Comparison of ENCODE assay signal across 1 cellular context in the genomic region with DNA sequence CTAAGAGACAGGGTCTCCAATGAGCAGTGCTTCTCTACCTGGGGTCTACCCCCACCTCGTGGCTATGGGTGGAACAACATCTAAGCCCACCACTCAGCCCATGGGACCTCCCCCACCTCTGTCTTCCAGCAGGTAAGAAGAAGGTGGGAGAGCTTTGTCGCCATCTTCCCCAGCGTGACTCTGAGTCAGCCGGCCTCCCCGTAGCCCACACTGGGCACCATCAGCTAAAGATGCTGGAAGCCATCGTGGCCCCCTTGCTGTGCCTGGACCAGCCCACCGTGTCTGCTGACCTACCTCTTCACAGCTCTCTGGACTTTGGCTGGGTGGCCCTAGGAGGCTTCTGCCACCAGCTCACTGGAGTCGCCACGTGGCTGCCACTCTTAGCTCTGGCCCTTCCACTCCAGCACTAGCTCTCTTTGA.
TF ChIP-seq lines count a peak whose summit lies in the region.

No MANE protein-coding gene starts in this region.

TF ChIP-seq in K562, 482 proteins besides CTCF, POLR2A, EP300 and RAD21 (continued from another document and continues in another):
- TF ChIP-seq, protein P1, sequence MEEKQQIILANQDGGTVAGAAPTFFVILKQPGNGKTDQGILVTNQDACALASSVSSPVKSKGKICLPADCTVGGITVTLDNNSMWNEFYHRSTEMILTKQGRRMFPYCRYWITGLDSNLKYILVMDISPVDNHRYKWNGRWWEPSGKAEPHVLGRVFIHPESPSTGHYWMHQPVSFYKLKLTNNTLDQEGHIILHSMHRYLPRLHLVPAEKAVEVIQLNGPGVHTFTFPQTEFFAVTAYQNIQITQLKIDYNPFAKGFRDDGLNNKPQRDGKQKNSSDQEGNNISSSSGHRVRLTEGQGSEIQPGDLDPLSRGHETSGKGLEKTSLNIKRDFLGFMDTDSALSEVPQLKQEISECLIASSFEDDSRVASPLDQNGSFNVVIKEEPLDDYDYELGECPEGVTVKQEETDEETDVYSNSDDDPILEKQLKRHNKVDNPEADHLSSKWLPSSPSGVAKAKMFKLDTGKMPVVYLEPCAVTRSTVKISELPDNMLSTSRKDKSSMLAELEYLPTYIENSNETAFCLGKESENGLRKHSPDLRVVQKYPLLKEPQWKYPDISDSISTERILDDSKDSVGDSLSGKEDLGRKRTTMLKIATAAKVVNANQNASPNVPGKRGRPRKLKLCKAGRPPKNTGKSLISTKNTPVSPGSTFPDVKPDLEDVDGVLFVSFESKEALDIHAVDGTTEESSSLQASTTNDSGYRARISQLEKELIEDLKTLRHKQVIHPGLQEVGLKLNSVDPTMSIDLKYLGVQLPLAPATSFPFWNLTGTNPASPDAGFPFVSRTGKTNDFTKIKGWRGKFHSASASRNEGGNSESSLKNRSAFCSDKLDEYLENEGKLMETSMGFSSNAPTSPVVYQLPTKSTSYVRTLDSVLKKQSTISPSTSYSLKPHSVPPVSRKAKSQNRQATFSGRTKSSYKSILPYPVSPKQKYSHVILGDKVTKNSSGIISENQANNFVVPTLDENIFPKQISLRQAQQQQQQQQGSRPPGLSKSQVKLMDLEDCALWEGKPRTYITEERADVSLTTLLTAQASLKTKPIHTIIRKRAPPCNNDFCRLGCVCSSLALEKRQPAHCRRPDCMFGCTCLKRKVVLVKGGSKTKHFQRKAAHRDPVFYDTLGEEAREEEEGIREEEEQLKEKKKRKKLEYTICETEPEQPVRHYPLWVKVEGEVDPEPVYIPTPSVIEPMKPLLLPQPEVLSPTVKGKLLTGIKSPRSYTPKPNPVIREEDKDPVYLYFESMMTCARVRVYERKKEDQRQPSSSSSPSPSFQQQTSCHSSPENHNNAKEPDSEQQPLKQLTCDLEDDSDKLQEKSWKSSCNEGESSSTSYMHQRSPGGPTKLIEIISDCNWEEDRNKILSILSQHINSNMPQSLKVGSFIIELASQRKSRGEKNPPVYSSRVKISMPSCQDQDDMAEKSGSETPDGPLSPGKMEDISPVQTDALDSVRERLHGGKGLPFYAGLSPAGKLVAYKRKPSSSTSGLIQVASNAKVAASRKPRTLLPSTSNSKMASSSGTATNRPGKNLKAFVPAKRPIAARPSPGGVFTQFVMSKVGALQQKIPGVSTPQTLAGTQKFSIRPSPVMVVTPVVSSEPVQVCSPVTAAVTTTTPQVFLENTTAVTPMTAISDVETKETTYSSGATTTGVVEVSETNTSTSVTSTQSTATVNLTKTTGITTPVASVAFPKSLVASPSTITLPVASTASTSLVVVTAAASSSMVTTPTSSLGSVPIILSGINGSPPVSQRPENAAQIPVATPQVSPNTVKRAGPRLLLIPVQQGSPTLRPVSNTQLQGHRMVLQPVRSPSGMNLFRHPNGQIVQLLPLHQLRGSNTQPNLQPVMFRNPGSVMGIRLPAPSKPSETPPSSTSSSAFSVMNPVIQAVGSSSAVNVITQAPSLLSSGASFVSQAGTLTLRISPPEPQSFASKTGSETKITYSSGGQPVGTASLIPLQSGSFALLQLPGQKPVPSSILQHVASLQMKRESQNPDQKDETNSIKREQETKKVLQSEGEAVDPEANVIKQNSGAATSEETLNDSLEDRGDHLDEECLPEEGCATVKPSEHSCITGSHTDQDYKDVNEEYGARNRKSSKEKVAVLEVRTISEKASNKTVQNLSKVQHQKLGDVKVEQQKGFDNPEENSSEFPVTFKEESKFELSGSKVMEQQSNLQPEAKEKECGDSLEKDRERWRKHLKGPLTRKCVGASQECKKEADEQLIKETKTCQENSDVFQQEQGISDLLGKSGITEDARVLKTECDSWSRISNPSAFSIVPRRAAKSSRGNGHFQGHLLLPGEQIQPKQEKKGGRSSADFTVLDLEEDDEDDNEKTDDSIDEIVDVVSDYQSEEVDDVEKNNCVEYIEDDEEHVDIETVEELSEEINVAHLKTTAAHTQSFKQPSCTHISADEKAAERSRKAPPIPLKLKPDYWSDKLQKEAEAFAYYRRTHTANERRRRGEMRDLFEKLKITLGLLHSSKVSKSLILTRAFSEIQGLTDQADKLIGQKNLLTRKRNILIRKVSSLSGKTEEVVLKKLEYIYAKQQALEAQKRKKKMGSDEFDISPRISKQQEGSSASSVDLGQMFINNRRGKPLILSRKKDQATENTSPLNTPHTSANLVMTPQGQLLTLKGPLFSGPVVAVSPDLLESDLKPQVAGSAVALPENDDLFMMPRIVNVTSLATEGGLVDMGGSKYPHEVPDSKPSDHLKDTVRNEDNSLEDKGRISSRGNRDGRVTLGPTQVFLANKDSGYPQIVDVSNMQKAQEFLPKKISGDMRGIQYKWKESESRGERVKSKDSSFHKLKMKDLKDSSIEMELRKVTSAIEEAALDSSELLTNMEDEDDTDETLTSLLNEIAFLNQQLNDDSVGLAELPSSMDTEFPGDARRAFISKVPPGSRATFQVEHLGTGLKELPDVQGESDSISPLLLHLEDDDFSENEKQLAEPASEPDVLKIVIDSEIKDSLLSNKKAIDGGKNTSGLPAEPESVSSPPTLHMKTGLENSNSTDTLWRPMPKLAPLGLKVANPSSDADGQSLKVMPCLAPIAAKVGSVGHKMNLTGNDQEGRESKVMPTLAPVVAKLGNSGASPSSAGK (IDR thresholded peaks at IDR 0.05): no peak
- no peak for TF ChIP-seq ZNF232 (CRISPR knock-in tag; IDR thresholded peaks at IDR 0.05)
- 0 out of 2 replicates have a peak, but pooled peaks have one; percentile 26 for TF ChIP-seq JUND (IDR thresholded peaks at IDR 0.05; ENCODE audit: borderline replicate concordance, low read depth, low read length)
- no peak for TF ChIP-seq JUND (tag; IDR thresholded peaks at IDR 0.05; ENCODE audit: borderline replicate concordance, low read depth, low read length)
- peak; percentile 72 for TF ChIP-seq CC2D1A (IDR thresholded peaks at IDR 0.05)
- TF ChIP-seq MTA3 (IDR thresholded peaks at IDR 0.05; ENCODE audit: borderline replicate concordance): no peak
- TF ChIP-seq ESRRB (CRISPR knock-in tag; IDR thresholded peaks at IDR 0.05; ENCODE audit: borderline replicate concordance): no peak
- no peak for TF ChIP-seq ZNF707 (CRISPR knock-in tag; conservative IDR thresholded peaks at IDR 0.05)
- TF ChIP-seq ZC3H4 (CRISPR knock-in tag; IDR thresholded peaks at IDR 0.05; ENCODE audit: borderline replicate concordance): no peak
- 0 out of 2 replicates have a peak, but pooled peaks have one; percentile 16 for TF ChIP-seq ATF7 (IDR thresholded peaks at IDR 0.05)
- TF ChIP-seq, protein P2, sequence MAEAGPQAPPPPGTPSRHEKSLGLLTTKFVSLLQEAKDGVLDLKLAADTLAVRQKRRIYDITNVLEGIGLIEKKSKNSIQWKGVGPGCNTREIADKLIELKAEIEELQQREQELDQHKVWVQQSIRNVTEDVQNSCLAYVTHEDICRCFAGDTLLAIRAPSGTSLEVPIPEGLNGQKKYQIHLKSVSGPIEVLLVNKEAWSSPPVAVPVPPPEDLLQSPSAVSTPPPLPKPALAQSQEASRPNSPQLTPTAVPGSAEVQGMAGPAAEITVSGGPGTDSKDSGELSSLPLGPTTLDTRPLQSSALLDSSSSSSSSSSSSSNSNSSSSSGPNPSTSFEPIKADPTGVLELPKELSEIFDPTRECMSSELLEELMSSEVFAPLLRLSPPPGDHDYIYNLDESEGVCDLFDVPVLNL (CRISPR knock-in tag; IDR thresholded peaks at IDR 0.05; ENCODE audit: low read depth): no peak
- no peak for TF ChIP-seq TCF7L2 (IDR thresholded peaks at IDR 0.05; ENCODE audit: low read depth, low read length)
- no peak for TF ChIP-seq ZEB2 (IDR thresholded peaks at IDR 0.05)
- TF ChIP-seq, protein P3, sequence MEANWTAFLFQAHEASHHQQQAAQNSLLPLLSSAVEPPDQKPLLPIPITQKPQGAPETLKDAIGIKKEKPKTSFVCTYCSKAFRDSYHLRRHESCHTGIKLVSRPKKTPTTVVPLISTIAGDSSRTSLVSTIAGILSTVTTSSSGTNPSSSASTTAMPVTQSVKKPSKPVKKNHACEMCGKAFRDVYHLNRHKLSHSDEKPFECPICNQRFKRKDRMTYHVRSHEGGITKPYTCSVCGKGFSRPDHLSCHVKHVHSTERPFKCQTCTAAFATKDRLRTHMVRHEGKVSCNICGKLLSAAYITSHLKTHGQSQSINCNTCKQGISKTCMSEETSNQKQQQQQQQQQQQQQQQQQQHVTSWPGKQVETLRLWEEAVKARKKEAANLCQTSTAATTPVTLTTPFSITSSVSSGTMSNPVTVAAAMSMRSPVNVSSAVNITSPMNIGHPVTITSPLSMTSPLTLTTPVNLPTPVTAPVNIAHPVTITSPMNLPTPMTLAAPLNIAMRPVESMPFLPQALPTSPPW (CRISPR knock-in tag; IDR thresholded peaks at IDR 0.05): 0 out of 2 replicates have a peak, but pooled peaks have one; percentile 1
- TF ChIP-seq SMARCA4 (IDR thresholded peaks at IDR 0.05): no peak
- 0 out of 2 replicates have a peak, but pooled peaks have one; percentile 21 for TF ChIP-seq GATAD2A (IDR thresholded peaks at IDR 0.05)
- no peak for TF ChIP-seq FOXJ2 (tag; IDR thresholded peaks at IDR 0.05)
- TF ChIP-seq, protein P4, sequence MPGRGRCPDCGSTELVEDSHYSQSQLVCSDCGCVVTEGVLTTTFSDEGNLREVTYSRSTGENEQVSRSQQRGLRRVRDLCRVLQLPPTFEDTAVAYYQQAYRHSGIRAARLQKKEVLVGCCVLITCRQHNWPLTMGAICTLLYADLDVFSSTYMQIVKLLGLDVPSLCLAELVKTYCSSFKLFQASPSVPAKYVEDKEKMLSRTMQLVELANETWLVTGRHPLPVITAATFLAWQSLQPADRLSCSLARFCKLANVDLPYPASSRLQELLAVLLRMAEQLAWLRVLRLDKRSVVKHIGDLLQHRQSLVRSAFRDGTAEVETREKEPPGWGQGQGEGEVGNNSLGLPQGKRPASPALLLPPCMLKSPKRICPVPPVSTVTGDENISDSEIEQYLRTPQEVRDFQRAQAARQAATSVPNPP (IDR thresholded peaks at IDR 0.05; ENCODE audit: borderline replicate concordance, insufficient read depth, insufficient read length): no peak
- no peak for TF ChIP-seq SMARCB1 (IDR thresholded peaks at IDR 0.05; ENCODE audit: insufficient read length, low read depth)
- TF ChIP-seq TCF3 (CRISPR knock-in tag; IDR thresholded peaks at IDR 0.05): no peak
- TF ChIP-seq, protein P5, sequence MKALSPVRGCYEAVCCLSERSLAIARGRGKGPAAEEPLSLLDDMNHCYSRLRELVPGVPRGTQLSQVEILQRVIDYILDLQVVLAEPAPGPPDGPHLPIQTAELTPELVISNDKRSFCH (CRISPR knock-in tag; IDR thresholded peaks at IDR 0.05): no peak
- TF ChIP-seq, protein P5 (tag; IDR thresholded peaks at IDR 0.05): no peak
- no peak for TF ChIP-seq CTBP1 (IDR thresholded peaks at IDR 0.05; ENCODE audit: borderline replicate concordance)
- no peak for TF ChIP-seq CBFA2T2 (conservative IDR thresholded peaks at IDR 0.05)
- TF ChIP-seq, protein P6, sequence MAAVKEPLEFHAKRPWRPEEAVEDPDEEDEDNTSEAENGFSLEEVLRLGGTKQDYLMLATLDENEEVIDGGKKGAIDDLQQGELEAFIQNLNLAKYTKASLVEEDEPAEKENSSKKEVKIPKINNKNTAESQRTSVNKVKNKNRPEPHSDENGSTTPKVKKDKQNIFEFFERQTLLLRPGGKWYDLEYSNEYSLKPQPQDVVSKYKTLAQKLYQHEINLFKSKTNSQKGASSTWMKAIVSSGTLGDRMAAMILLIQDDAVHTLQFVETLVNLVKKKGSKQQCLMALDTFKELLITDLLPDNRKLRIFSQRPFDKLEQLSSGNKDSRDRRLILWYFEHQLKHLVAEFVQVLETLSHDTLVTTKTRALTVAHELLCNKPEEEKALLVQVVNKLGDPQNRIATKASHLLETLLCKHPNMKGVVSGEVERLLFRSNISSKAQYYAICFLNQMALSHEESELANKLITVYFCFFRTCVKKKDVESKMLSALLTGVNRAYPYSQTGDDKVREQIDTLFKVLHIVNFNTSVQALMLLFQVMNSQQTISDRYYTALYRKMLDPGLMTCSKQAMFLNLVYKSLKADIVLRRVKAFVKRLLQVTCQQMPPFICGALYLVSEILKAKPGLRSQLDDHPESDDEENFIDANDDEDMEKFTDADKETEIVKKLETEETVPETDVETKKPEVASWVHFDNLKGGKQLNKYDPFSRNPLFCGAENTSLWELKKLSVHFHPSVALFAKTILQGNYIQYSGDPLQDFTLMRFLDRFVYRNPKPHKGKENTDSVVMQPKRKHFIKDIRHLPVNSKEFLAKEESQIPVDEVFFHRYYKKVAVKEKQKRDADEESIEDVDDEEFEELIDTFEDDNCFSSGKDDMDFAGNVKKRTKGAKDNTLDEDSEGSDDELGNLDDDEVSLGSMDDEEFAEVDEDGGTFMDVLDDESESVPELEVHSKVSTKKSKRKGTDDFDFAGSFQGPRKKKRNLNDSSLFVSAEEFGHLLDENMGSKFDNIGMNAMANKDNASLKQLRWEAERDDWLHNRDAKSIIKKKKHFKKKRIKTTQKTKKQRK (IDR thresholded peaks at IDR 0.05; ENCODE audit: borderline replicate concordance, low read depth, low read length): no peak
- TF ChIP-seq, protein P7, sequence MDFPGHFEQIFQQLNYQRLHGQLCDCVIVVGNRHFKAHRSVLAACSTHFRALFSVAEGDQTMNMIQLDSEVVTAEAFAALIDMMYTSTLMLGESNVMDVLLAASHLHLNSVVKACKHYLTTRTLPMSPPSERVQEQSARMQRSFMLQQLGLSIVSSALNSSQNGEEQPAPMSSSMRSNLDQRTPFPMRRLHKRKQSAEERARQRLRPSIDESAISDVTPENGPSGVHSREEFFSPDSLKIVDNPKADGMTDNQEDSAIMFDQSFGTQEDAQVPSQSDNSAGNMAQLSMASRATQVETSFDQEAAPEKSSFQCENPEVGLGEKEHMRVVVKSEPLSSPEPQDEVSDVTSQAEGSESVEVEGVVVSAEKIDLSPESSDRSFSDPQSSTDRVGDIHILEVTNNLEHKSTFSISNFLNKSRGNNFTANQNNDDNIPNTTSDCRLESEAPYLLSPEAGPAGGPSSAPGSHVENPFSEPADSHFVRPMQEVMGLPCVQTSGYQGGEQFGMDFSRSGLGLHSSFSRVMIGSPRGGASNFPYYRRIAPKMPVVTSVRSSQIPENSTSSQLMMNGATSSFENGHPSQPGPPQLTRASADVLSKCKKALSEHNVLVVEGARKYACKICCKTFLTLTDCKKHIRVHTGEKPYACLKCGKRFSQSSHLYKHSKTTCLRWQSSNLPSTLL (IDR thresholded peaks at IDR 0.05): no peak
- TF ChIP-seq ZNF146 (CRISPR knock-in tag; IDR thresholded peaks at IDR 0.05; ENCODE audit: unreplicated experiment): no peak
- TF ChIP-seq, protein P8, sequence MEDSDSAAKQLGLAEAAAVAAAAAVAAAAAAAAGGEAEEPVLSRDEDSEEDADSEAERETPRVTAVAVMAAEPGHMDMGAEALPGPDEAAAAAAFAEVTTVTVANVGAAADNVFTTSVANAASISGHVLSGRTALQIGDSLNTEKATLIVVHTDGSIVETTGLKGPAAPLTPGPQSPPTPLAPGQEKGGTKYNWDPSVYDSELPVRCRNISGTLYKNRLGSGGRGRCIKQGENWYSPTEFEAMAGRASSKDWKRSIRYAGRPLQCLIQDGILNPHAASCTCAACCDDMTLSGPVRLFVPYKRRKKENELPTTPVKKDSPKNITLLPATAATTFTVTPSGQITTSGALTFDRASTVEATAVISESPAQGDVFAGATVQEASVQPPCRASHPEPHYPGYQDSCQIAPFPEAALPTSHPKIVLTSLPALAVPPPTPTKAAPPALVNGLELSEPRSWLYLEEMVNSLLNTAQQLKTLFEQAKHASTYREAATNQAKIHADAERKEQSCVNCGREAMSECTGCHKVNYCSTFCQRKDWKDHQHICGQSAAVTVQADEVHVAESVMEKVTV (CRISPR knock-in tag; IDR thresholded peaks at IDR 0.05): peak; percentile 65
- TF ChIP-seq ELF1 (tag; IDR thresholded peaks at IDR 0.05): no peak
- TF ChIP-seq GTF2E2 (tag; IDR thresholded peaks at IDR 0.05): no peak
- TF ChIP-seq BRD9 (IDR thresholded peaks at IDR 0.05; ENCODE audit: low read depth, partially characterized antibody): no peak
- no peak for TF ChIP-seq HIVEP1 (CRISPR knock-in tag; IDR thresholded peaks at IDR 0.05)
- TF ChIP-seq MAFK (IDR thresholded peaks at IDR 0.05; ENCODE audit: low read length): no peak
- no peak for TF ChIP-seq ELF2 (CRISPR knock-in tag; IDR thresholded peaks at IDR 0.05)
- peak; percentile 80; the same call in 1 of the 2 replicates for TF ChIP-seq ARID2 (IDR thresholded peaks at IDR 0.05)
- no peak for TF ChIP-seq ZC3H11A (IDR thresholded peaks at IDR 0.05; ENCODE audit: low read depth, low read length)
